Comparison of ENCODE assay signal across 20 cellular contexts in the genomic region with DNA sequence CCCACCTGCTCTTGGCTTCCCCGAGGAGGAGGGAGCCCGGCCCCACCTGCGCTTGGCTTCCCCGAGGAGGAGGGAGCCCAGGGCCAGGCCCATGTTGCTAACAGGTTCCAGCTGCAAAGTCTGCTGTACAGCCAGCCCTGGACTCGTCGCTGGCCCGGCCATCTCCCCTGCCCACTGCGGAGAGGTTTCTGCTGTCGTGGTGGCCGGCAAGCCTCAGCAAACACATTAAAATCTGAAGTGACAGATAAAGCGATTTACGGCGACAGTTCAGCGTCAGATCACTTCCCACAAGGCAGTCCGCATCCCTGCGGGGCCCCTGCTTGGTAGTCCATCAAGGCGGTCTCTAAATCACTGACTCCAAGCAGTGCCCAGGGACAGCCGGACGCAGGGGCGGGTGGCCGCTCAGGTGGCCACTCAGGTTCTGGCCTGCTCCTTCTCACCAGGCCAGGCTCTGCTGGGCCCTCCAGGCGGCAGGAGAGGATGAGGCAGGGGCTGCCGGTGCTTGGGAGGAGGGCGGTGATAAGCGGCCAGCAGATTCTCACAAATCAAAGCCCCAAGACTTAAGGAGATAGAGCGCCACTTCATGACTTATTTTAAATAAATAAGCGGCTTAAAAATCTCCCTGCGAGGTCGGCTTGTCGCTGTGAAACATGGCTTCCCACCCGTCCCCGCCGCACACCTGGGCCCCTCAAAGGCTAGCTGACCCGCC. TPM values are rescaled to one million over a fixed set of nuclear protein-coding genes. Genes with fewer than 3 reads are reported as not detected.
DNase-seq lines count a peak whose midpoint lies in the region; FAIRE-seq and TF ChIP-seq lines count a peak whose summit lies in the region.
"Had no signal": no experiment of that assay in that cellular context is flagged by ENCODE, and none has a peak within 500 bp of the region (broad histone marks: within the 10 kb centered on the region; RNA-seq: fewer than 3 reads in every experiment).

No MANE protein-coding gene starts in this region.

- intact Hi-C loops in A673 (cut with micrococcal nuclease; ENCODE audit: unreplicated experiment) = loop anchor here (5.0 kb wide), 1 partner anchor 667 kb away; no protein-coding TSS in a partner anchor

- H3K27ac ChIP-seq in A673 (ENCODE audit: low read depth, low read length, poor library complexity, severe bottlenecking) = peak overlapping the region; percentile 16
- no peak overlapping the region for H3K27ac ChIP-seq in H1 (ENCODE audit: low read depth, low read length)
- H3K27ac ChIP-seq: SK-N-MC had no signal

- no peaks in the 10 kb centered on the region for H3K27me3 ChIP-seq in A673 (replicated peaks; ENCODE audit: insufficient read depth, low read depth, low read length, poor library complexity)
- H3K27me3 ChIP-seq in NT2/D1 (ENCODE audit: insufficient read depth, insufficient read length) = peaks cover 14% of the 10 kb centered on the region
- H3K27me3 ChIP-seq in H1 (replicated peaks in 1 of 4; ENCODE audit: control insufficient read depth in 3 of 4, extremely low read depth in 1 of 4, insufficient read depth in 3 of 4, low read length in 3 of 4) = peaks cover 0 to 36% (median 8%) of the 10 kb centered on the region in 4 experiments; a peak in 4 of 7 replicates

- POLR2A ChIA-PET in A673 (lab: Charles Lee; ENCODE audit: low non-redundant PET) = no interaction called here
- POLR2A ChIA-PET in H1 (lab: Charles Lee; ENCODE audit: partially characterized antibody) = no interaction called here

- H3K9ac ChIP-seq in NT2/D1 (ENCODE audit: insufficient read length, low read depth) (peak overlapping the region; percentile 8), H1 (replicated peaks in 1 of 4; ENCODE audit: extremely low read depth in 1 of 4, low read depth in 3 of 4, low read length in 3 of 4) (no peak overlapping the region)

- H2BK15ac ChIP-seq in H1 (ENCODE audit: low read length) = no peak overlapping the region

- H2AFZ ChIP-seq in H1 (ENCODE audit: low read length) = no peak overlapping the region

- H3K79me1 ChIP-seq in H1 (ENCODE audit: low read depth, low read length) = no peaks in the 10 kb centered on the region

- H3K79me2 ChIP-seq in H1 (ENCODE audit: control insufficient read depth in 1 of 2, insufficient read depth in 2 of 2, low read length in 2 of 2) = no peaks in the 10 kb centered on the region

- peaks cover 8 to 26% of the 10 kb centered on the region in 2 experiments for H4K20me1 ChIP-seq in H1 (replicated peaks in 1 of 2; ENCODE audit: control insufficient read depth in 1 of 2, insufficient read depth in 2 of 2, low read length in 2 of 2)

- H3K4me1 ChIP-seq in A673 (ENCODE audit: insufficient read depth, low read length, poor library complexity, severe bottlenecking) = peaks cover 15% of the 10 kb centered on the region
- H3K4me1 ChIP-seq in NT2/D1 (ENCODE audit: insufficient read depth, insufficient read length) = peaks cover 11% of the 10 kb centered on the region
- H3K4me1 ChIP-seq in H1 (replicated peaks in 1 of 4; ENCODE audit: control insufficient read depth in 3 of 4, insufficient read depth in 4 of 4, low read length in 3 of 4) = peaks cover 0 to 5% (median 2%) of the 10 kb centered on the region in 4 experiments; a peak in 5 of 7 replicates

- H4K91ac ChIP-seq in H1 (replicated peaks; ENCODE audit: insufficient read length, low read length) = peak overlapping the region; percentile 55

- no peaks in the 10 kb centered on the region for H3K36me3 ChIP-seq in A673 (ENCODE audit: insufficient read depth, low read length, poor library complexity, severe bottlenecking)
- H3K36me3 ChIP-seq in NT2/D1 (ENCODE audit: insufficient read depth, insufficient read length, low read length) = no peaks in the 10 kb centered on the region
- no peaks in the 10 kb centered on the region for H3K36me3 ChIP-seq in H1 (ENCODE audit: control insufficient read depth in 2 of 4, insufficient read depth in 4 of 4, low read length in 3 of 4)

- H2BK5ac ChIP-seq in H1 (ENCODE audit: low read depth, low read length) = no peak overlapping the region

- DNase-seq in A673 (ENCODE audit: low spot score) = no peak
- DNase-seq in D721Med (ENCODE audit: insufficient read length, low spot score) = peak; percentile 83
- no peak for DNase-seq in NT2/D1 (ENCODE audit: low read depth, low spot score)
- no peak for DNase-seq in H1 (ENCODE audit: low read depth in 1 of 2, low spot score in 2 of 2)
- no peak for DNase-seq in NCI-H1694 (lab: John Stamatoyannopoulos, UW)
- DNase-seq in NCI-H2029 treated with DMSO at 0.1 percent for 48 hours (lab: John Stamatoyannopoulos, UW) = no peak
- no peak for DNase-seq in DMS153 (lab: John Stamatoyannopoulos, UW)
- DNase-seq in NCI-H2171 (lab: John Stamatoyannopoulos, UW) = no peak
- DNase-seq: ACHN, COR-L47, DMS53, HCEC 1CT, NCI-H1092, NCI-H1930, NCI-H226, NCI-H526 treated with DMSO at 0.1 percent for 48 hours, T-helper 1 cell, T1000 had no signal

- CTCF ChIA-PET in A673 (lab: Charles Lee) = interaction anchor here (0.6 kb wide), 1 partner anchor 379 kb away, joined by 3 read pairs; no protein-coding TSS in a partner anchor
- CTCF ChIA-PET in H1 (lab: Charles Lee; ENCODE audit: partially characterized antibody) = interaction anchor here (0.6 to 14.9 kb wide), 15 partner anchors 11 to 150 kb away, joined by 3 to 291 read pairs (median 4); partner anchors contain the start of genes FLRT1 and MACROD1

- no peak for TF ChIP-seq CTCF in A673 (conservative IDR thresholded peaks at IDR 0.05; ENCODE audit: low read depth, low read length)
- TF ChIP-seq CTCF in D721Med (IDR thresholded peaks at IDR 0.05; ENCODE audit: insufficient read depth, missing control alignments) = no peak
- no peak for TF ChIP-seq CTCF in H1 (IDR thresholded peaks at IDR 0.05; ENCODE audit: control extremely low read depth in 1 of 3, insufficient read depth in 1 of 3, low read depth in 1 of 3, low read length in 3 of 3)

- H2BK12ac ChIP-seq in H1 (ENCODE audit: low read depth, low read length) = no peak overlapping the region

- TF ChIP-seq EP300 in H1 (IDR thresholded peaks at IDR 0.05; ENCODE audit: borderline replicate concordance in 1 of 2, low read depth in 2 of 2, low read length in 2 of 2) = no peak

- no peak for TF ChIP-seq RAD21 in H1 (IDR thresholded peaks at IDR 0.05 in 1 of 2, conservative IDR thresholded peaks at IDR 0.05 in 1 of 2; ENCODE audit: low read depth in 2 of 2, low read length in 2 of 2)

- H3K9me3 ChIP-seq in A673 (ENCODE audit: low read depth, low read length, poor library complexity, severe bottlenecking) = no peaks in the 10 kb centered on the region
- no peaks in the 10 kb centered on the region for H3K9me3 ChIP-seq in NT2/D1 (ENCODE audit: insufficient read depth, low read length)
- H3K9me3 ChIP-seq in H1 (ENCODE audit: insufficient read depth in 2 of 2, low read depth in 1 of 2, low read length in 1 of 2) = no peaks in the 10 kb centered on the region

- no peak overlapping the region for H4K8ac ChIP-seq in H1 (ENCODE audit: extremely low read depth, insufficient read depth, low read length)

- no peak overlapping the region for H3K4ac ChIP-seq in H1 (replicated peaks; ENCODE audit: insufficient read length, low read depth, low read length)

- H3K4me2 ChIP-seq in H1 (ENCODE audit: insufficient read depth in 1 of 2, low read depth in 2 of 2, low read length in 2 of 2) = no peak overlapping the region

- H3K23me2 ChIP-seq in H1 (ENCODE audit: low read depth, low read length) = peaks cover 4% of the 10 kb centered on the region; the same call in 1 of the 2 replicates

- no peak overlapping the region for H2AK5ac ChIP-seq in H1 (ENCODE audit: low read depth, low read length)

- 96% methylated on average over 28 of the region's 34 CpGs; no CpG with 5 or more reads in 1 of the 2 experiments for WGBS in H1 (ENCODE audit: extremely low coverage in 1 of 2, insufficient coverage in 1 of 2, insufficient read length in 1 of 2, insufficient replicate concordance in 2 of 2, low coverage in 1 of 2, low lambda C conversion rate in 2 of 2, missing lambda C conversion rate in 1 of 2), 2 experiments

- no peak overlapping the region for H3K4me3 ChIP-seq in A673 (ENCODE audit: low read depth, low read length, poor library complexity, severe bottlenecking)
- H3K4me3 ChIP-seq in NT2/D1 (ENCODE audit: insufficient read length, low read depth) = no peak overlapping the region
- H3K4me3 ChIP-seq in H1 (ENCODE audit: extremely low read depth in 1 of 4, insufficient read depth in 2 of 4, low read depth in 3 of 4, low read length in 4 of 4) = no peak overlapping the region
- H3K4me3 ChIP-seq: SK-N-MC had no signal

- no peak overlapping the region for H2BK20ac ChIP-seq in H1 (ENCODE audit: low read length)

- H3K23ac ChIP-seq in H1 (ENCODE audit: insufficient read length) = no peak overlapping the region

- no peak for TF ChIP-seq POLR2A in H1 (IDR thresholded peaks at IDR 0.05; ENCODE audit: control extremely low read depth in 1 of 2, low read depth in 2 of 2, low read length in 2 of 2)

- no TSS peak for BruUV-seq in A673 (replicated peaks; lab: Mats Ljungman, UMichigan)

- no peak overlapping the region for H3K18ac ChIP-seq in H1 (ENCODE audit: extremely low read depth, low read length)

- H2BK120ac ChIP-seq in H1 (replicated peaks; ENCODE audit: low read depth, low read length) = no peak overlapping the region

- FAIRE-seq in D721Med (lab: Jason Lieb, UNC) (no peak), H1 (lab: Jason Lieb, UNC) (no peak)
- FAIRE-seq: GM19239 had no signal

- no peak overlapping the region for H3K14ac ChIP-seq in H1 (ENCODE audit: insufficient read length)

- H4K5ac ChIP-seq in H1 (ENCODE audit: insufficient read length, low read depth, low read length) = no peak overlapping the region

- H3K56ac ChIP-seq in H1 (replicated peaks; ENCODE audit: insufficient read length, low read depth, low read length) = no peak overlapping the region

RNA-seq across cellular contexts. Expression of gene MACROD1, which starts 21.2 kb away (rescaled TPM):
- total RNA-seq in A673 (2021) = 28.7 and 32.6 TPM in 2 replicates
- total RNA-seq in H1 (2021; fragmentation: NEBNext Ultra II Directional; extraction: Animal tissue kit (Norgen Biotek cat#: 25700)) = 19.5 and 19.6 TPM in 2 replicates
- polyA plus RNA-seq in H1 (2011; rRNA removed) = 34.1 and 107 TPM in 2 replicates
- polyA plus RNA-seq in H1 (2011; cell fraction: cytosol; rRNA removed) = 32.4 TPM
- polyA plus RNA-seq in H1 (2011; cell fraction: nucleus; rRNA removed) = 76.9 TPM
- 11.6 to 26.0 TPM (median 19.7 TPM) in 4 replicates for polyA plus RNA-seq in H1 (2012, experiment 1 of 2)
- 38.9 TPM for polyA plus RNA-seq in H1 (2012, experiment 2 of 2)
- polyA plus RNA-seq in H1 (2013, experiment 1 of 2) = 15.5 TPM
- polyA plus RNA-seq in H1 (2013, experiment 2 of 2) = 18.0 TPM
- polyA minus RNA-seq in H1 (2011; rRNA and poly(A)+ RNA removed) = 1.8 and 2.5 TPM in 2 replicates
- polyA minus RNA-seq in H1 (2011; cell fraction: cytosol; rRNA and poly(A)+ RNA removed) = 21.4 TPM
- 16.9 TPM for polyA minus RNA-seq in H1 (2011; cell fraction: nucleus; rRNA and poly(A)+ RNA removed)

RNA-seq across cellular contexts. Expression of gene STIP1, which starts 41.2 kb away (rescaled TPM):
- total RNA-seq in A673 (2021) = 565 and 577 TPM in 2 replicates
- total RNA-seq in H1 (2021; fragmentation: NEBNext Ultra II Directional; extraction: Animal tissue kit (Norgen Biotek cat#: 25700)) = 316 and 329 TPM in 2 replicates
- 140 and 151 TPM in 2 replicates for polyA plus RNA-seq in H1 (2011; rRNA removed)
- polyA plus RNA-seq in H1 (2011; cell fraction: cytosol; rRNA removed) = 252 TPM
- 221 TPM for polyA plus RNA-seq in H1 (2011; cell fraction: nucleus; rRNA removed)
- polyA plus RNA-seq in H1 (2012, experiment 1 of 2) = 305 to 468 TPM (median 341 TPM) in 4 replicates
- 185 TPM for polyA plus RNA-seq in H1 (2012, experiment 2 of 2)
- 190 TPM for polyA plus RNA-seq in H1 (2013, experiment 1 of 2)
- polyA plus RNA-seq in H1 (2013, experiment 2 of 2) = 182 TPM
- polyA minus RNA-seq in H1 (2011; rRNA and poly(A)+ RNA removed) = 373 and 434 TPM in 2 replicates
- polyA minus RNA-seq in H1 (2011; cell fraction: cytosol; rRNA and poly(A)+ RNA removed) = 164 TPM
- 201 TPM for polyA minus RNA-seq in H1 (2011; cell fraction: nucleus; rRNA and poly(A)+ RNA removed)
